Comparison of ENCODE assay signal across 26 cellular contexts in the genomic region with DNA sequence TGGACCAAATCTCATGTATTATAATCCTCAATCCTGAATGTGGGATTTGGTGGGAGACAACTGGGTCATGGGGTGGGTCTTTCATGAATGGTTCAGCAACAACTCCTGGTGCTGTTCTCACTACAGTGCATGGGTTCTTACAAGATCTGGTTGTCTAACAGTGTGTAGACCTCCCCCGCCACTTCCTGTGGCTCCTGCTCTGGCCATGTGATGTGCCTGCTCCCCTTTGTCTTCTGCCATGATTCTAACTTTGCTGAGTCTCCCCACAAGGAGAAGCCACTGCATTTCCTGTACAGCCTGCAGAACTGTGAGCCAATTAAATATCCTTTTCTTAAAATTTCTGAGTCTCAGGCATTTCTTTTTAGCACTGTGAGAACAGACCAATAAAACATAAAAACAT.
"Had no signal": no experiment of that assay in that cellular context is flagged by ENCODE, and none has a peak within 500 bp of the region (broad histone marks: within the 10 kb centered on the region; RNA-seq: fewer than 3 reads in every experiment).

No MANE protein-coding gene starts in this region.

- DNase-seq: islet precursor cell; left ventricle myocardium inferior; midbrain; mucosa of descending colon; naive thymus-derived CD4-positive, alpha-beta T cell; nucleus accumbens; pancreas; posterior cingulate gyrus; retina; right cardiac atrium; stimulated activated CD4-positive, alpha-beta T cell treated with anti-CD3 and anti-CD28 coated beads, Interleukin-12 subunit alpha, Interleukin-12 subunit beta, amount 100 ng/mL, for 4 hours; stimulated activated CD4-positive, alpha-beta T cell treated with anti-CD3 and anti-CD28 coated beads, Interleukin-15, amount 100 ng/mL, for 24 hours; stimulated activated CD4-positive, alpha-beta T cell treated with anti-CD3 and anti-CD28 coated beads, Interleukin-2, amount 100 ng/mL, for 24 hours; stimulated activated CD4-positive, alpha-beta T cell treated with anti-CD3 and anti-CD28 coated beads, Interleukin-4, amount 100 ng/mL, for 1 hour; stimulated activated naive B cell treated with anti-CD40 and anti-IgM and Interleukin-4, amounts not matched to agents 10 μg/mL and 1 μg/mL and 100 μg/mL, for 72 hours; stimulated activated naive CD8-positive, alpha-beta T cell treated with anti-CD3 and anti-CD28 coated beads, Interleukin-15, Interleukin-2, amounts not matched to agents 100 U/mL and 50 U/mL, for 24 hours; stomach; testis; thyroid gland; transverse colon; upper lobe of left lung had no signal

- FAIRE-seq: pancreas had no signal

- H3K27ac ChIP-seq: left ventricle myocardium inferior, pancreas, prostate gland, skin epidermis, stomach, testis, thyroid gland, transverse colon, upper lobe of left lung had no signal

- H3K36me3 ChIP-seq: left ventricle myocardium inferior, pancreas, prostate gland, stomach, thyroid gland, transverse colon, upper lobe of left lung had no signal

- H3K4me1 ChIP-seq: left ventricle myocardium inferior, pancreas, prostate gland, stomach, testis, thyroid gland, transverse colon, upper lobe of left lung had no signal

- H3K27me3 ChIP-seq: pancreas, stomach, testis, thyroid gland, transverse colon, upper lobe of left lung had no signal

- ATAC-seq: mucosa of descending colon; naive thymus-derived CD4-positive, alpha-beta T cell; natural killer cell treated with Interleukin-12 subunit alpha and Interleukin-12 subunit beta and Interleukin-15 and Interleukin-18, amount 100 ng/mL, for 72 hours; pancreas; right cardiac atrium; sciatic nerve; stimulated activated naive B cell treated with anti-CD40 and anti-IgM and Interleukin-4, amounts not matched to agents 10 μg/mL and 1 μg/mL and 100 μg/mL, for 72 hours; stimulated activated naive CD8-positive, alpha-beta T cell treated with anti-CD3 and anti-CD28 coated beads, Interleukin-15, Interleukin-2, amounts not matched to agents 100 U/mL and 50 U/mL, for 24 hours had no signal

- H3K4me3 ChIP-seq: left ventricle myocardium inferior, lung, mucosa of descending colon, pancreas, prostate gland, skin epidermis, stomach, testis, thyroid gland, transverse colon, upper lobe of left lung had no signal

- H3K9me3 ChIP-seq: pancreas, prostate gland, testis, thyroid gland, transverse colon, upper lobe of left lung had no signal
